9 cellular contexts compared by ENCODE assay signal in the genomic region with DNA sequence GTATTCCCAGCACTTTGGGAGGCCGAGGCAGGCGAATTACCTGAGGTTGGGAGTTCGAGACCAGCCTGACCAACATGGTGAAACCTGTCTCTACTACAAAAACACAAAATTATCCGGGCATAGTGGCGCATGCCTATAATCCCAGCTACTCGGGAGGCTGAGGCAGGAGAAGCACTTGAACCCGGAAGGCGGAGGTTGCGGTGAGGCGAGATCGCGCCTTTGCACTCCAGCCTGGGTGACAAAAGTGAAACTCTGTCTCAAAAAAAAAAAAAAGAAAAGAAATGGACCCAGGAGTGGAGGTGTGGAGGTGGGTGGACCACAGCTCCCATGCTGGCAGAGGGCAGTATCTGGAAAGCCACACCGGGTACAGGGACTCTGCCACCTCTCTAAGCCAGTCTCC. TPM values are rescaled to one million over a fixed set of nuclear protein-coding genes. Genes with fewer than 3 reads are reported as not detected.
"Had no signal": no experiment of that assay in that cellular context is flagged by ENCODE, and none has a peak within 500 bp of the region (broad histone marks: within the 10 kb centered on the region; RNA-seq: fewer than 3 reads in every experiment).

No MANE protein-coding gene starts in this region.

RNA-seq across cellular contexts. Expression of gene FBLN1, which starts 7.1 kb away (rescaled TPM):
- total RNA-seq: activated CD4-positive, alpha-beta memory T cell treated with anti-CD3 and anti-CD28 coated beads for 36 hours; activated CD4-positive, alpha-beta T cell treated with anti-CD3 and anti-CD28 coated beads for 36 hours; activated CD4-positive, alpha-beta T cell treated with anti-CD3 and anti-CD28 coated beads, Interleukin-2, amount 10 ng/mL, durations not matched to agents 24 days and 14 days; activated CD8-positive, alpha-beta memory T cell treated with anti-CD3 and anti-CD28 coated beads for 36 hours; activated CD8-positive, alpha-beta T cell treated with anti-CD3 and anti-CD28 coated beads, Interleukin-2, amount 10 ng/mL, durations not matched to agents 7 days and 5 days; activated naive CD4-positive, alpha-beta T cell treated with anti-CD3 and anti-CD28 coated beads for 36 hours; activated T-helper 1 cell treated with anti-CD3 and anti-CD28 coated beads, Interleukin-12 subunit alpha, Interleukin-12 subunit beta, Interleukin-2, Interleukin-4 antibody, amounts not matched to agents 30 ng/mL and 10 ng/mL and 1 ng/mL, durations not matched to agents 14 hours and 24 hours and 36 hours; activated T-helper 2 cell treated with anti-CD3 and anti-CD28 coated beads, Interferon-gamma antibody, Interleukin-2, Interleukin-4, amounts not matched to agents 10 μg/mL and 5 μg/mL and 100 μg/mL, durations not matched to agents 14 hours and 24 hours and 36 hours; T-helper 1 cell treated with Interleukin-12 subunit alpha and Interleukin-12 subunit beta and Interleukin-4 antibody, amounts not matched to agents 30 ng/mL and 1 ng/mL, for 36 hours had no signal
